8 cellular contexts compared by ENCODE assay signal in genomic region chr5:79514391-79515105, GRCh38. TPM values are rescaled to one million over a fixed set of nuclear protein-coding genes. Genes with fewer than 3 reads are reported as not detected.
A peak's percentile ranks its signal among the peaks of the same experiment; 100 is the strongest.
DNase-seq lines count a peak whose midpoint lies in the region; ATAC-seq and TF ChIP-seq lines count a peak whose summit lies in the region.

No MANE protein-coding gene starts in this region.

- H3K27ac Mint-ChIP-seq in neural progenitor cell: peak overlapping the region; percentile 97

- peaks cover 25% of the 10 kb centered on the region for H3K4me1 Mint-ChIP-seq in neural progenitor cell

- H3K27ac ChIP-seq in foreskin keratinocyte: peak overlapping the region; percentile 88
- peak overlapping the region; percentile 95 for H3K27ac ChIP-seq in neural progenitor cell

- H3K4me2 ChIP-seq in neural progenitor cell: peak overlapping the region; percentile 94

- TF ChIP-seq CTCF in foreskin keratinocyte (conservative IDR thresholded peaks at IDR 0.05) (no peak), neural progenitor cell (IDR thresholded peaks at IDR 0.05) (no peak)

- no peaks in the 10 kb centered on the region for H3K27me3 Mint-ChIP-seq in neural progenitor cell (ENCODE audit: insufficient read depth, low read depth)

- H3K9me3 Mint-ChIP-seq in neural progenitor cell: no peaks in the 10 kb centered on the region

- ATAC-seq in foreskin keratinocyte: peak; percentile 85

- H3K4me1 ChIP-seq in HAP-1 (peaks cover 20% of the 10 kb centered on the region), foreskin keratinocyte (no peaks in the 10 kb centered on the region), neural progenitor cell (peaks cover 18% of the 10 kb centered on the region)

- H2AFZ ChIP-seq in neural progenitor cell (replicated peaks): peak overlapping the region; percentile 27

- H3K9ac ChIP-seq in neural progenitor cell: peak overlapping the region; percentile 69

- DNase-seq in G401 (ENCODE audit: low spot score) (peak; percentile 99), HAP-1 (ENCODE audit: low spot score in 2 of 2) (peak; percentile 78 to 88), MG63 (peak; percentile 81), SIG-M5 (lab: John Stamatoyannopoulos, UW) (peak; percentile 92), foreskin keratinocyte (peak; percentile 85 to 91), neural progenitor cell (ENCODE audit: low spot score) (peak; percentile 95), stromal cell of bone marrow (ENCODE audit: low read depth) (peak; percentile 82)
- peak; percentile 62 to 79 (median 72) for DNase-seq in activated naive CD4-positive, alpha-beta T cell (lab: John Stamatoyannopoulos, UW)

- in situ Hi-C loops in G401 (cut with HindIII; ENCODE audit: low sequenced_read_pairs) (no loop called here), HAP-1 (cut with MboI; ENCODE audit: low sequenced_read_pairs) (no loop called here)

- no peaks in the 10 kb centered on the region for H3K36me3 ChIP-seq in HAP-1 (replicated peaks)
- H3K36me3 ChIP-seq in MG63: no peaks in the 10 kb centered on the region
- no peaks in the 10 kb centered on the region for H3K36me3 ChIP-seq in neural progenitor cell

- H3K36me3 Mint-ChIP-seq in neural progenitor cell: no peaks in the 10 kb centered on the region

- H3K4me3 Mint-ChIP-seq in neural progenitor cell: peak overlapping the region; percentile 98

- peak overlapping the region; percentile 62 for H3K4me3 ChIP-seq in HAP-1
- peak overlapping the region; percentile 80 for H3K4me3 ChIP-seq in MG63
- peak overlapping the region; percentile 93 for H3K4me3 ChIP-seq in neural progenitor cell

- H3K27me3 ChIP-seq in HAP-1 (ENCODE audit: low read depth): no peaks in the 10 kb centered on the region
- H3K27me3 ChIP-seq in MG63: no peaks in the 10 kb centered on the region
- H3K27me3 ChIP-seq in foreskin keratinocyte: no peaks in the 10 kb centered on the region
- H3K27me3 ChIP-seq in neural progenitor cell: no peaks in the 10 kb centered on the region

- H3K79me2 ChIP-seq in neural progenitor cell (ENCODE audit: low read depth): peaks cover 37% of the 10 kb centered on the region

- H4K20me1 ChIP-seq in neural progenitor cell (ENCODE audit: low read depth): peaks cover 36% of the 10 kb centered on the region

- H3K9me3 ChIP-seq in HAP-1 (no peaks in the 10 kb centered on the region), MG63 (no peaks in the 10 kb centered on the region), neural progenitor cell (ENCODE audit: low read depth) (no peaks in the 10 kb centered on the region)

- peaks cover 35% of the 10 kb centered on the region for H3F3A ChIP-seq in neural progenitor cell (ENCODE audit: low read depth)

RNA-seq across cellular contexts. Expression of gene HOMER1, which starts 0.6 kb away (rescaled TPM):
- total RNA-seq in G401 (2014; rRNA removed; shearing (Covaris generic)): 27.7 and 28.0 TPM in 2 replicates
- 6.3 and 12.0 TPM in 2 replicates for total RNA-seq in MG63 (2014; rRNA removed; shearing (Covaris generic); ENCODE audit: low replicate concordance)
- 13.0 and 17.4 TPM in 2 replicates for total RNA-seq in foreskin keratinocyte
- 2.0 and 2.9 TPM in 2 replicates for polyA plus RNA-seq in foreskin keratinocyte
- total RNA-seq in neural progenitor cell (ENCODE audit: low replicate concordance): 30.8 and 41.6 TPM in 2 replicates

Comparison
In these comparisons a context has a peak if more than half of its experiments do, and no peak if none do; other contexts are left out.
1. Peak in every context shown above with its lines: DNase-seq, ATAC-seq, H3K4me3 ChIP-seq and H3K27ac ChIP-seq.